In genomic region chr11:29333993-29334780, GRCh38 we compare ENCODE assay signal across 9 cellular contexts.
A peak's percentile ranks its signal among the peaks of the same experiment; 100 is the strongest.
DNase-seq lines count a peak whose midpoint lies in the region; FAIRE-seq and TF ChIP-seq lines count a peak whose summit lies in the region.
"Had no signal": no experiment of that assay in that cellular context is flagged by ENCODE, and none has a peak within 500 bp of the region (broad histone marks: within the 10 kb centered on the region; RNA-seq: fewer than 3 reads in every experiment).

No MANE protein-coding gene starts in this region.

- FAIRE-seq in H54 (lab: Jason Lieb, UNC) (peak; percentile 92), islet of Langerhans (lab: Jason Lieb, UNC) (peak; percentile 68)

- H3K36me3 ChIP-seq in breast epithelium (no peaks in the 10 kb centered on the region), testis (ENCODE audit: low read depth, missing control alignments) (no peaks in the 10 kb centered on the region)

- H3K27me3 ChIP-seq in breast epithelium (peaks cover 0 to 9% of the 10 kb centered on the region in 2 donors), testis (no peaks in the 10 kb centered on the region)

- intact Hi-C loops in MCF 10A (cut with micrococcal nuclease), result loop anchor here (1.0 to 10.0 kb wide), 5 partner anchors 629 to 1837 kb away; no protein-coding TSS in a partner anchor
- intact Hi-C loops in breast epithelium (cut with DNase I; ENCODE audit: low total_unique reads), result no loop called here
- intact Hi-C loops in testis (cut with DNase I; ENCODE audit: low total_unique reads), result no loop called here

- POLR2A ChIA-PET in MCF 10A (lab: Yijun Ruan, JAX), result interaction anchor here (0.6 to 1.3 kb wide), 2 partner anchors 147 to 1635 kb away, joined by 3 to 5 read pairs; no protein-coding TSS in a partner anchor

- no peak overlapping the region for H3K27ac ChIP-seq in breast epithelium
- no peak overlapping the region for H3K27ac ChIP-seq in testis

- H3K4me3 Mint-ChIP-seq in MCF 10A (ENCODE audit: unreplicated experiment), result no peak overlapping the region
- H3K4me3 Mint-ChIP-seq: stimulated activated naive CD8-positive, alpha-beta T cell treated with anti-CD3 and anti-CD28 coated beads, Interleukin-15, Interleukin-2, amounts not matched to agents 100 ng/mL and 50 ng/mL, for 24 hours had no signal

- H3K9me3 Mint-ChIP-seq in MCF 10A (ENCODE audit: unreplicated experiment), result no peaks in the 10 kb centered on the region
- H3K9me3 Mint-ChIP-seq: stimulated activated naive CD8-positive, alpha-beta T cell treated with anti-CD3 and anti-CD28 coated beads, Interleukin-15, Interleukin-2, amounts not matched to agents 100 ng/mL and 50 ng/mL, for 24 hours had no signal

- no peaks in the 10 kb centered on the region for H3K36me3 Mint-ChIP-seq in MCF 10A (ENCODE audit: insufficient read depth, unreplicated experiment)

- H3K27ac Mint-ChIP-seq in MCF 10A (ENCODE audit: low read depth, unreplicated experiment), result no peak overlapping the region
- H3K27ac Mint-ChIP-seq: stimulated activated naive CD8-positive, alpha-beta T cell treated with anti-CD3 and anti-CD28 coated beads, Interleukin-15, Interleukin-2, amounts not matched to agents 100 ng/mL and 50 ng/mL, for 24 hours had no signal

- H3K4me3 ChIP-seq in breast epithelium, result no peak overlapping the region
- H3K4me3 ChIP-seq in testis, result no peak overlapping the region

- no peaks in the 10 kb centered on the region for H3K9me3 ChIP-seq in breast epithelium
- H3K9me3 ChIP-seq in testis, result no peaks in the 10 kb centered on the region

- no peaks in the 10 kb centered on the region for H3K27me3 Mint-ChIP-seq in MCF 10A (ENCODE audit: insufficient read depth, unreplicated experiment)
- H3K27me3 Mint-ChIP-seq: stimulated activated naive CD8-positive, alpha-beta T cell treated with anti-CD3 and anti-CD28 coated beads, Interleukin-15, Interleukin-2, amounts not matched to agents 100 ng/mL and 50 ng/mL, for 24 hours had no signal

- CTCF ChIA-PET in MCF 10A (lab: Yijun Ruan, JAX), result interaction anchor here (0.6 to 4.9 kb wide), 21 partner anchors 9 to 1639 kb away, joined by 3 to 38 read pairs (median 4); partner anchors contain the start of gene BDNF

- peak; percentile 50 for TF ChIP-seq CTCF in MCF 10A (IDR thresholded peaks at IDR 0.05; ENCODE audit: unreplicated experiment)
- TF ChIP-seq CTCF in breast epithelium (IDR thresholded peaks at IDR 0.05), result no peak
- peak in 1 of 3 experiments; percentile 26 for TF ChIP-seq CTCF in testis (IDR thresholded peaks at IDR 0.05)

- TF ChIP-seq POLR2A in breast epithelium (IDR thresholded peaks at IDR 0.05) (no peak), H54 (IDR thresholded peaks at IDR 0.05; ENCODE audit: low read depth, low read length) (no peak), testis (IDR thresholded peaks at IDR 0.05) (no peak)

- in situ Hi-C loops in KBM-7 (cut with MboI; ENCODE audit: low pct_unique_long_range_greater_than_20kb, low sequenced_read_pairs), result no loop called here

- WGBS in testis, 2 donors, result 38 to 46% methylated on average over 5 of the region's 5 CpGs

- BruUV-seq in MCF 10A (replicated peaks; lab: Mats Ljungman, UMichigan), result no TSS peak

- H3K4me1 ChIP-seq in breast epithelium (no peaks in the 10 kb centered on the region), testis (no peaks in the 10 kb centered on the region)

- H3K4me1 Mint-ChIP-seq in MCF 10A (ENCODE audit: insufficient read depth, unreplicated experiment), result peaks cover 3% of the 10 kb centered on the region

- DNase-seq in MCF 10A (ENCODE audit: unreplicated experiment) (peak; percentile 56), breast epithelium (ENCODE audit: low spot score in 2 of 2) (no peak), H54 (ENCODE audit: insufficient read length, low spot score) (no peak), KBM-7 (peak; percentile 44), SKM-1 treated with dmso at 0.1 percent for 144 hours (lab: John Stamatoyannopoulos, UW; ENCODE audit: unreplicated experiment) (peak; percentile 24), testis (no peak)
- DNase-seq in activated CD4-positive, alpha-beta T cell treated with anti-CD3 and anti-CD28 coated beads for 4 hours, result no peak

Comparison
In these comparisons a context has a peak if more than half of its experiments do, and no peak if none do; other contexts are left out.
1. DNase-seq: peak in MCF 10A (single experiment), KBM-7 (single experiment) and SKM-1 treated with dmso at 0.1 percent for 144 hours (single experiment); none in breast epithelium (0 of 2), H54 (single experiment), testis (single experiment) and activated CD4-positive, alpha-beta T cell treated with anti-CD3 and anti-CD28 coated beads for 4 hours (0 of 2).